ENCODE assay signal across 9 cellular contexts in the genomic region with DNA sequence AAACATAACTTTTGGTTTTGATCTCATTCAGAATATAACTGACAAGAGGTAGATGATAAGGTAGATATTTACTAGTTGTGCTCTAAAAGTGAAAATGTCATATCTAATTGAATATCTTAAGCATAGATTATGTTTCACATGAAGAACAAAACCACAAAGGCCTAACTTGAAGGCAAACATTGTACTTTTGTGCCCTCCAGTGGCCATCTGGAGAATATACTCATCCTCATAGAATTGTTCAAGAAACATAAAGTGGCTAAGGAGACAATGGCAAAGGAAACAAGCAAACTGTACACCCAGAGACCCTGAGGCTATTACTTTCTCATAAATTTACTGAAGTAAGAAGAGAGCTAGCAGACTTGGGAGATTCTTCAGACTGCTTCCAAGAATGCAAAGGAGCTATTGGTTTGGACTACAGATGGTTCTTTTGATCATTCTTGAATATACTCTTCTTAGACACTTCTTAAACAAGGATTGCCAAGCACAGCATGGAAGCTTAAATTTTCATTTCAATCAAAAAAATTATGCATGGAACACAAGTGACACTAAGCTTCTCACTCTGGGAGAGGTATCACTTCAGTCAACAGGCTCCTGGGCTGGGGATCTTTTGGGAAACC.
DNase-seq lines count a peak whose midpoint lies in the region; ATAC-seq and TF ChIP-seq lines count a peak whose summit lies in the region.
"Had no signal": no experiment of that assay in that cellular context is flagged by ENCODE, and none has a peak within 500 bp of the region (broad histone marks: within the 10 kb centered on the region; RNA-seq: fewer than 3 reads in every experiment).

No MANE protein-coding gene starts in this region.

- peaks cover 0 to 31% (median 6%) of the 10 kb centered on the region in 4 donors for H3K4me1 ChIP-seq in stomach

- H3K9me3 ChIP-seq in stomach, result no peaks in the 10 kb centered on the region

- peak; percentile 64 for TF ChIP-seq CTCF in cardiac fibroblast (IDR thresholded peaks at IDR 0.05; ENCODE audit: low read depth, low read length)
- peak in 5 of 7 experiments; percentile 64 to 80 (median 77) for TF ChIP-seq CTCF in stomach (IDR thresholded peaks at IDR 0.05)

- no peaks in the 10 kb centered on the region for H3K27me3 ChIP-seq in stomach

- no peak for TF ChIP-seq EP300 in stomach (IDR thresholded peaks at IDR 0.05)

- intact Hi-C loops in stomach (cut with DNase I; ENCODE audit: low total_unique reads), result loop anchor here (10.0 kb wide), 1 partner anchor 1211 kb away; no protein-coding TSS in a partner anchor

- ATAC-seq in GM21825 (IDR thresholded peaks at IDR 0.05; ENCODE audit: unreplicated experiment), result peak; percentile 77
- ATAC-seq in left lobe of liver, result peak; percentile 80

- DNase-seq in stimulated activated CD4-positive, alpha-beta T cell treated with anti-CD3 and anti-CD28 coated beads, Interleukin-1b, Interleukin-23, amount 100 ng/mL, for 48 hours, result peak; percentile 3
- no peak for DNase-seq in stimulated activated CD4-positive, alpha-beta T cell treated with anti-CD3 and anti-CD28 coated beads, Interleukin-4, amount 100 ng/mL, for 1 hour
- DNase-seq in KBM-7 (peak; percentile 60), SK-MEL-5 (ENCODE audit: low read depth, low spot score) (peak; percentile 84), cardiac fibroblast (ENCODE audit: low read depth in 2 of 2) (peak; percentile 82 to 87), left lobe of liver (ENCODE audit: low spot score) (peak; percentile 47), stomach (peak; percentile 43)
- DNase-seq: right cardiac atrium had no signal

- H3K27ac ChIP-seq in stomach, result no peak overlapping the region

- TF ChIP-seq POLR2A in stomach (IDR thresholded peaks at IDR 0.05), result no peak

- H3K36me3 ChIP-seq in stomach, result no peaks in the 10 kb centered on the region

- in situ Hi-C loops in KBM-7 (cut with MboI; ENCODE audit: low pct_unique_long_range_greater_than_20kb, low sequenced_read_pairs) (no loop called here), SK-MEL-5 (cut with HindIII; ENCODE audit: low pct_unique_long_range_greater_than_20kb, low sequenced_read_pairs) (no loop called here)

- H3K4me3 ChIP-seq in cardiac fibroblast (replicated peaks in 1 of 2; ENCODE audit: low read depth in 2 of 2, low read length in 2 of 2) (no peak overlapping the region), stomach (no peak overlapping the region)
